In the genomic region with DNA sequence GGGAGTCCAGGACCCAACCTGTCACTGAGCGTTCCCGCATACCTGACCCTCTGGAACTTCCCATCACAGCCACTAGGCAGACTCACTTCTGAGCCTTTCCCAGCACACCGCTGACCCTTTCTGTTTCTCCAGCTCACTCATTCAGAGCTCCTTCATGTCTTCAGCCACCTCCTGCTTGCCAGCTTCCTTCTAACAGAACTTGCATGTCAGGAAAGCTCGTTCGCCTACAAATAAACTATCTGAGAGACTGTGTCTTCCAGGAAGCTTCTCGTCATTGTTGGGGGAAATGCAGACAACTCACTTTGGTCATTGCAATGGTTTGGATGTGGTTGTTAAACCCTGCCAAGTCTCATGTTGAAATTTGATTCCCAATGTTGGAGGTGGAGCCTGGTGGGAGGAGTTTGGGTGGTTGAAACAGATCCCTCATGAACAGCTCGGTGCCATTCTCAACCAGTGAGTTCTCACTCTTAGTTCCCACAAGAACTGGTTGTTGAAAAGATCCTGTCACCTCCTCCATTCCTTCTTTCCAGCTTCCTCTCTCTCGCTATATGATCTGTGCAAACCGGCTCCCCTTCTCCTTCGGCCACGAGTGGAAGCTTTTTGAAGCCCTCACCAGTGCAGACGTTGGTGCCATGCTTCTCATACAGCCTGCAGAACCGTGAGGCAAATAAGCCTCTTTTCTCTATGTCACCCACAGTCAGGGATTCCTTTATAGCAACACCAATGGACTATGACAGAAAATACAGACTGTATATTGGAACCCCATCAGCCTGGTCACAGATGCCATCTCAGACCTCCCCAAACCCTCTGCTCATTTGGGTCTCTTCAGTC, we compare ENCODE assay signal across 9 cellular contexts. TPM values are rescaled to one million over a fixed set of nuclear protein-coding genes. Genes with fewer than 3 reads are reported as not detected.
A peak's percentile ranks its signal among the peaks of the same experiment; 100 is the strongest.
DNase-seq lines count a peak whose midpoint lies in the region; ATAC-seq and TF ChIP-seq lines count a peak whose summit lies in the region.
"Had no signal": no experiment of that assay in that cellular context is flagged by ENCODE, and none has a peak within 500 bp of the region (broad histone marks: within the 10 kb centered on the region; RNA-seq: fewer than 3 reads in every experiment).

No MANE protein-coding gene starts in this region.

- H3K4me1 Mint-ChIP-seq in T-helper 17 cell, result peaks cover 4% of the 10 kb centered on the region

- ATAC-seq in left lung (peak; percentile 91), T-helper 17 cell (no peak)

- H3K27ac Mint-ChIP-seq in T-helper 17 cell, result no peak overlapping the region

- H3K9ac ChIP-seq in HUES64 (ENCODE audit: low read depth, low read length), result no peak overlapping the region

- 48% methylated on average over 13 of the region's 13 CpGs for WGBS in HUES64

- H3K27me3 ChIP-seq in HUES64 (ENCODE audit: insufficient read depth, low read length) (no peaks in the 10 kb centered on the region), left lung (peaks cover 0 to 13% of the 10 kb centered on the region in 2 donors)

- intact Hi-C loops in left lung (cut with DNase I), result no loop called here
- intact Hi-C loops in head of caudate nucleus (cut with DNase I), result no loop called here

- H3K4me1 ChIP-seq in HUES64 (ENCODE audit: insufficient read depth, low read length), result peaks cover 7% of the 10 kb centered on the region
- H3K4me1 ChIP-seq in left lung, result no peaks in the 10 kb centered on the region

- H3K27ac ChIP-seq in HUES64 (ENCODE audit: low read depth, low read length) (0 out of 2 replicates have a peak overlapping the region, but pooled peaks have one; percentile 19), coronary artery (no peak overlapping the region), left lung (peak overlapping the region; percentile 37 to 50), substantia nigra (ENCODE audit: low read depth, low read length, poor library complexity, severe bottlenecking) (no peak overlapping the region)

- H3K9me3 ChIP-seq in HUES64 (ENCODE audit: insufficient read depth, low read depth, low read length), result no peaks in the 10 kb centered on the region
- H3K9me3 ChIP-seq in left lung, result no peaks in the 10 kb centered on the region
- H3K9me3 ChIP-seq in T-helper 17 cell (ENCODE audit: control insufficient read depth, low read length, poor library complexity, severe bottlenecking), result no peaks in the 10 kb centered on the region

- peaks cover 54% of the 10 kb centered on the region for H3K27me3 Mint-ChIP-seq in T-helper 17 cell

- H3K36me3 ChIP-seq in HUES64 (ENCODE audit: insufficient read depth, low read length), result no peaks in the 10 kb centered on the region
- H3K36me3 ChIP-seq in left lung, result no peaks in the 10 kb centered on the region

- H3K4me3 ChIP-seq in HUES64 (ENCODE audit: low read length) (peak overlapping the region; percentile 40), coronary artery (peak overlapping the region; percentile 29), left lung (peak overlapping the region in 1 of 2 donors; percentile 11)

- no peak overlapping the region for H3K4me3 Mint-ChIP-seq in T-helper 17 cell

- TF ChIP-seq CTCF in coronary artery (IDR thresholded peaks at IDR 0.05) (no peak), left lung (IDR thresholded peaks at IDR 0.05) (peak in 1 of 2 donors; percentile 32)

- DNase-seq in A172 (ENCODE audit: low spot score) (peak; percentile 51), coronary artery (ENCODE audit: low spot score) (no peak), left lung (peak in 1 of 2 donors; percentile 48), head of caudate nucleus (no peak), substantia nigra (lab: John Stamatoyannopoulos, UW) (no peak), T-helper 17 cell (no peak)
- DNase-seq in activated naive CD4-positive, alpha-beta T cell (lab: John Stamatoyannopoulos, UW), result no peak
- DNase-seq: activated effector memory CD4-positive, alpha-beta T cell treated with anti-CD3 and anti-CD28 coated beads, Interleukin-2, amount 50 U/mL, for 16 hours had no signal

- no peaks in the 10 kb centered on the region for H3K36me3 Mint-ChIP-seq in T-helper 17 cell (ENCODE audit: low read depth)

RNA-seq across cellular contexts. Expression of a gene that starts 1.4 kb away (rescaled TPM):
- not detected in 2 replicates for total RNA-seq in A172 (2014; rRNA removed; shearing (Covaris generic))
- not detected for polyA plus RNA-seq in HUES64 (2013, experiment 1 of 2)
- not detected for polyA plus RNA-seq in HUES64 (2013, experiment 2 of 2)
- total RNA-seq in left lung, result 1 to 10 TPM; 8.5 to 9.5 TPM
- total RNA-seq in T-helper 17 cell, result not detected

RNA-seq across cellular contexts. Expression of a gene that starts 28.1 kb away (rescaled TPM):
- total RNA-seq in A172 (2014; rRNA removed; shearing (Covaris generic)), result 0.14 TPM in 1 of 2 replicates, not detected in the other
- not detected for polyA plus RNA-seq in HUES64 (2013, experiment 1 of 2)
- not detected for polyA plus RNA-seq in HUES64 (2013, experiment 2 of 2)
- under 1 TPM in 1 of 2 donors, not detected in 1; 0.20 TPM for total RNA-seq in left lung
- total RNA-seq in T-helper 17 cell, result not detected

RNA-seq across cellular contexts. Expression of a gene that starts 41.4 kb away (rescaled TPM):
- total RNA-seq in A172 (2014; rRNA removed; shearing (Covaris generic)), result 0.43 TPM in 1 of 2 replicates, not detected in the other
- 0.10 TPM for polyA plus RNA-seq in HUES64 (2013, experiment 1 of 2)
- 0.13 TPM for polyA plus RNA-seq in HUES64 (2013, experiment 2 of 2)
- total RNA-seq in left lung (1 to 10 TPM; 2.5 to 4.0 TPM), T-helper 17 cell (not detected)

RNA-seq across cellular contexts. Expression of a gene that starts 50.2 kb away (rescaled TPM):
- not detected in 2 replicates for total RNA-seq in A172 (2014; rRNA removed; shearing (Covaris generic))
- not detected for polyA plus RNA-seq in HUES64 (2013, experiment 1 of 2)
- polyA plus RNA-seq in HUES64 (2013, experiment 2 of 2), result not detected
- total RNA-seq in left lung, result 100 to 1,000 TPM; 213 to 384 TPM
- total RNA-seq in T-helper 17 cell, result not detected

Comparison
In these comparisons a context has a peak if more than half of its experiments do, and no peak if none do; other contexts are left out.
1. H3K27ac ChIP-seq: peak in HUES64 (single experiment) and left lung (2 of 2); none in coronary artery (0 of 2) and substantia nigra (single experiment).